ENCODE assay signal across 17 cellular contexts in genomic region chr1:205763979-205764378, GRCh38. TPM values are rescaled to one million over a fixed set of nuclear protein-coding genes. Genes with fewer than 3 reads are reported as not detected.
DNase-seq lines count a peak whose midpoint lies in the region; ATAC-seq, FAIRE-seq and TF ChIP-seq lines count a peak whose summit lies in the region.
"Had no signal": no experiment of that assay in that cellular context is flagged by ENCODE, and none has a peak within 500 bp of the region (broad histone marks: within the 10 kb centered on the region; RNA-seq: fewer than 3 reads in every experiment).

No MANE protein-coding gene starts in this region.

- no peaks in the 10 kb centered on the region for H3K27me3 Mint-ChIP-seq in activated T-cell treated with anti-CD3 and anti-CD28 coated beads, Interleukin-2, amount 50 U/mL, for 72 hours (ENCODE audit: low read depth)
- H3K27me3 Mint-ChIP-seq: CD4-positive, CD25-positive, alpha-beta regulatory T cell; IgD-negative memory B cell had no signal

- H3K9ac ChIP-seq in K562 (ENCODE audit: insufficient read depth in 1 of 2, low read depth in 2 of 2, low read length in 2 of 2), result no peak overlapping the region
- H3K9ac ChIP-seq: BLaER1 treated with 17β-estradiol and CSF1 and Interleukin-3, amounts not matched to agents 10 nM and 100 nM had no signal

- no peak overlapping the region for H3K4me3 Mint-ChIP-seq in activated T-cell treated with anti-CD3 and anti-CD28 coated beads, Interleukin-2, amount 50 U/mL, for 72 hours
- H3K4me3 Mint-ChIP-seq: CD4-positive, CD25-positive, alpha-beta regulatory T cell; HFFc6; IgD-negative memory B cell had no signal

- peak overlapping the region; percentile 68 for H3K27ac Mint-ChIP-seq in activated T-cell treated with anti-CD3 and anti-CD28 coated beads, Interleukin-2, amount 50 U/mL, for 72 hours
- H3K27ac Mint-ChIP-seq: HFFc6, IgD-negative memory B cell had no signal

- POLR2A ChIA-PET in K562 (lab: Yijun Ruan, JAX), result interaction anchor here (1.2 to 2.8 kb wide), 4 partner anchors 8 to 15 kb away, joined by 3 to 20 read pairs (median 6); partner anchors contain the start of gene RAB29

- TF ChIP-seq POLR2A in GM12891 (IDR thresholded peaks at IDR 0.05; ENCODE audit: low read depth, low read length) (no peak), K562 (conservative IDR thresholded peaks at IDR 0.05) (no peak)

- CTCF ChIA-PET in K562 (lab: Yijun Ruan, JAX; ENCODE audit: low intra/inter-chr PET ratio), result no interaction called here

- no peaks in the 10 kb centered on the region for H4K20me1 ChIP-seq in K562 (replicated peaks; ENCODE audit: control insufficient read depth, insufficient read depth, low read length)
- H4K20me1 ChIP-seq: BLaER1 treated with 17β-estradiol and CSF1 and Interleukin-3, amounts not matched to agents 10 nM and 100 nM had no signal

- no peak overlapping the region for H3K4me2 ChIP-seq in K562 (ENCODE audit: insufficient read depth, low read length)
- H3K4me2 ChIP-seq: BLaER1 treated with 17β-estradiol and CSF1 and Interleukin-3, amounts not matched to agents 10 nM and 100 nM had no signal

- H2AFZ ChIP-seq in K562 (ENCODE audit: low read depth, low read length), result no peak overlapping the region

- in situ Hi-C loops in K562 (cut with MboI), result no loop called here

- H3K4me3 ChIP-seq in K562, result no peak overlapping the region
- H3K4me3 ChIP-seq: BLaER1 treated with 17β-estradiol and CSF1 and Interleukin-3, amounts not matched to agents 10 nM and 100 nM had no signal

- H3K4me1 ChIP-seq in K562 (replicated peaks in 1 of 2; ENCODE audit: control insufficient read depth in 2 of 2, insufficient read depth in 2 of 2, low read length in 2 of 2), result no peaks in the 10 kb centered on the region; a peak in 1 of 5 replicates
- H3K4me1 ChIP-seq: BLaER1 treated with 17β-estradiol and CSF1 and Interleukin-3, amounts not matched to agents 10 nM and 100 nM had no signal

- no peaks in the 10 kb centered on the region for H3K36me3 ChIP-seq in K562 (ENCODE audit: control insufficient read depth, insufficient read depth, low read length)

- H3K9me3 ChIP-seq in K562 (replicated peaks; ENCODE audit: control insufficient read depth, insufficient read depth, low read depth, low read length), result no peaks in the 10 kb centered on the region
- H3K9me3 ChIP-seq: BLaER1 treated with 17β-estradiol and CSF1 and Interleukin-3, amounts not matched to agents 10 nM and 100 nM had no signal

- no peak for TF ChIP-seq CTCF in K562 (IDR thresholded peaks at IDR 0.05 in 2 of 3, conservative IDR thresholded peaks at IDR 0.05 in 1 of 3; ENCODE audit: insufficient read depth in 2 of 3, low read depth in 1 of 3, low read length in 3 of 3)

- DNase-seq in activated T-cell treated with anti-CD3 and anti-CD28 coated beads, Interleukin-2, amount 50 U/mL, for 72 hours, result no peak
- DNase-seq in activated T-cell treated with anti-CD3 and anti-CD28 coated beads, Interleukin-2, amount 50 U/mL, for 48 hours, result no peak
- DNase-seq in GM12891 (ENCODE audit: insufficient read length, low spot score) (no peak), K562 (ENCODE audit: extremely low read depth in 1 of 4, low spot score in 3 of 4) (no peak), cerebellar nuclear complex (lab: John Stamatoyannopoulos, UW) (no peak)
- DNase-seq in activated CD8-positive, alpha-beta memory T cell treated with anti-CD3 and anti-CD28 coated beads for 24 hours, result no peak
- no peak for DNase-seq in NK-92 treated with Interleukin-12 subunit alpha and Interleukin-12 subunit beta, amount 100 ng/mL, for 24 hours (lab: John Stamatoyannopoulos, UW)
- DNase-seq: ACHN; CD4-positive, CD25-positive, alpha-beta regulatory T cell; DMS53; GF-D8; HCEC 1CT; HFFc6 had no signal

- no peaks in the 10 kb centered on the region for H3K79me2 ChIP-seq in K562 (ENCODE audit: control insufficient read depth, insufficient read depth, low read length)

- no peak for TF ChIP-seq EP300 in K562 (IDR thresholded peaks at IDR 0.05; ENCODE audit: low read length)

- peak; percentile 58 to 64 for ATAC-seq in activated T-cell treated with anti-CD3 and anti-CD28 coated beads, Interleukin-2, amount 50 U/mL, for 72 hours (replicated peaks in 1 of 2)
- ATAC-seq in K562, result no peak

- no peak overlapping the region for H3K27ac ChIP-seq in K562 (ENCODE audit: extremely low read depth, low read depth, low read length)
- H3K27ac ChIP-seq: BLaER1 treated with 17β-estradiol and CSF1 and Interleukin-3, amounts not matched to agents 10 nM and 100 nM had no signal

- H3K4me1 Mint-ChIP-seq in activated T-cell treated with anti-CD3 and anti-CD28 coated beads, Interleukin-2, amount 50 U/mL, for 72 hours (ENCODE audit: low read depth), result peaks cover 26% of the 10 kb centered on the region

- no peaks in the 10 kb centered on the region for H3K9me3 Mint-ChIP-seq in activated T-cell treated with anti-CD3 and anti-CD28 coated beads, Interleukin-2, amount 50 U/mL, for 72 hours
- H3K9me3 Mint-ChIP-seq: CD4-positive, CD25-positive, alpha-beta regulatory T cell; HFFc6; IgD-negative memory B cell had no signal

- H3K27me3 ChIP-seq in K562 (ENCODE audit: control insufficient read depth in 2 of 2, insufficient read depth in 2 of 2, low read length in 2 of 2), result no peaks in the 10 kb centered on the region
- H3K27me3 ChIP-seq: BLaER1 treated with 17β-estradiol and CSF1 and Interleukin-3, amounts not matched to agents 10 nM and 100 nM had no signal

- peaks cover under 1 to 6% of the 10 kb centered on the region in 2 donors for H3K36me3 Mint-ChIP-seq in activated T-cell treated with anti-CD3 and anti-CD28 coated beads, Interleukin-2, amount 50 U/mL, for 72 hours (ENCODE audit: insufficient read depth in 2 of 2)

- no TSS peak for BruUV-seq in K562 (replicated peaks; lab: Mats Ljungman, UMichigan)

- no peaks in the 10 kb centered on the region for H3K9me1 ChIP-seq in K562 (ENCODE audit: control insufficient read depth, insufficient read depth, low read length)

- FAIRE-seq in GM12891 (lab: Jason Lieb, UNC) (peak; percentile 51), K562 (lab: Jason Lieb, UNC) (no peak)
- FAIRE-seq: GM12892, GM19239 had no signal

- no peak for TF ChIP-seq RAD21 in K562 (CRISPR knock-in tag; conservative IDR thresholded peaks at IDR 0.05 in 1 of 2, IDR thresholded peaks at IDR 0.05 in 1 of 2)

- intact Hi-C loops in K562 (cut with micrococcal nuclease), result no loop called here

RNA-seq across cellular contexts. Expression of gene RAB29, which starts 11.3 kb away (rescaled TPM):
- 10 to 100 TPM; 41.5 to 60.5 TPM for total RNA-seq in activated T-cell treated with anti-CD3 and anti-CD28 coated beads, Interleukin-2, amount 50 U/mL, for 72 hours
- polyA plus RNA-seq in GM12891 (2012; ENCODE audit: low read depth, missing spikeins), result 5.3 TPM
- 9.7 and 12.5 TPM in 2 replicates for total RNA-seq in K562 (2011; cell fraction: chromatin; rRNA removed; ENCODE audit: low replicate concordance)
- 7.2 and 7.7 TPM in 2 replicates for total RNA-seq in K562 (2011; cell fraction: nucleolus; rRNA removed)
- total RNA-seq in K562 (2011; cell fraction: nucleoplasm; rRNA removed), result 8.9 and 11.8 TPM in 2 replicates
- total RNA-seq in K562 (2014; rRNA removed) (6.9 and 7.7 TPM in 2 replicates), K562 (2014; rRNA removed; fragmentation: Illumina TruSeq; extraction: Trizol) (8.5 and 10.2 TPM in 2 replicates), K562 (2015; rRNA removed; fragmentation: Illumina TruSeq; extraction: Trizol) (9.9 and 11.5 TPM in 2 replicates), K562 (2021) (7.8 and 8.0 TPM in 2 replicates)
- polyA plus RNA-seq in K562 (2011; rRNA removed) (9.9 and 17.6 TPM in 2 replicates), K562 (2014; fragmentation: Illumina TruSeq; extraction: Trizol) (11.1 and 13.9 TPM in 2 replicates), K562 (2014; fragmentation: Nextera tagmentation; extraction: Ambion mirVana) (1 to 10 TPM; 6.3 to 7.5 TPM), K562 (2014; rRNA removed) (7.2 and 10.8 TPM in 2 replicates)
- polyA plus RNA-seq in K562 (2011; cell fraction: cytosol; rRNA removed), result 11.0 and 14.5 TPM in 2 replicates
- polyA plus RNA-seq in K562 (2011; cell fraction: nucleus; rRNA removed), result 7.4 and 13.4 TPM in 2 replicates
- polyA plus RNA-seq in K562 (2012), result 11.1 and 11.3 TPM in 2 replicates
- polyA minus RNA-seq in K562 (2011; rRNA and poly(A)+ RNA removed), result 6.1 and 11.9 TPM in 2 replicates
- polyA minus RNA-seq in K562 (2011; cell fraction: cytosol; rRNA and poly(A)+ RNA removed), result 3.5 and 7.2 TPM in 2 replicates
- 4.1 and 4.8 TPM in 2 replicates for polyA minus RNA-seq in K562 (2011; cell fraction: nucleus; rRNA and poly(A)+ RNA removed)

RNA-seq across cellular contexts. Expression of gene NUCKS1, which starts 14.0 kb away (rescaled TPM):
- 100 to 1,000 TPM; 192 to 257 TPM for total RNA-seq in activated T-cell treated with anti-CD3 and anti-CD28 coated beads, Interleukin-2, amount 50 U/mL, for 72 hours
- 35.9 TPM for polyA plus RNA-seq in GM12891 (2012; ENCODE audit: low read depth, missing spikeins)
- total RNA-seq in K562 (2011; cell fraction: chromatin; rRNA removed; ENCODE audit: low replicate concordance), result 27.6 and 204 TPM in 2 replicates
- 10.8 and 27.2 TPM in 2 replicates for total RNA-seq in K562 (2011; cell fraction: nucleolus; rRNA removed)
- total RNA-seq in K562 (2011; cell fraction: nucleoplasm; rRNA removed), result 57.1 and 92.6 TPM in 2 replicates
- total RNA-seq in K562 (2014; rRNA removed) (81.9 and 87.5 TPM in 2 replicates), K562 (2014; rRNA removed; fragmentation: Illumina TruSeq; extraction: Trizol) (232 and 280 TPM in 2 replicates), K562 (2015; rRNA removed; fragmentation: Illumina TruSeq; extraction: Trizol) (236 and 244 TPM in 2 replicates), K562 (2021) (201 and 216 TPM in 2 replicates)
- polyA plus RNA-seq in K562 (2011; rRNA removed) (117 and 149 TPM in 2 replicates), K562 (2014; fragmentation: Illumina TruSeq; extraction: Trizol) (167 and 177 TPM in 2 replicates), K562 (2014; fragmentation: Nextera tagmentation; extraction: Ambion mirVana) (10 to 100 TPM; 66.7 to 83.4 TPM), K562 (2014; rRNA removed) (94.4 and 95.1 TPM in 2 replicates)
- polyA plus RNA-seq in K562 (2011; cell fraction: cytosol; rRNA removed), result 32.1 and 83.7 TPM in 2 replicates
- polyA plus RNA-seq in K562 (2011; cell fraction: nucleus; rRNA removed), result 19.9 and 37.5 TPM in 2 replicates
- 80.3 and 120 TPM in 2 replicates for polyA plus RNA-seq in K562 (2012)
- 303 and 322 TPM in 2 replicates for polyA minus RNA-seq in K562 (2011; rRNA and poly(A)+ RNA removed)
- 85.8 and 115 TPM in 2 replicates for polyA minus RNA-seq in K562 (2011; cell fraction: cytosol; rRNA and poly(A)+ RNA removed)
- 23.7 and 70.9 TPM in 2 replicates for polyA minus RNA-seq in K562 (2011; cell fraction: nucleus; rRNA and poly(A)+ RNA removed)

RNA-seq across cellular contexts. Expression of gene SLC41A1, which starts 49.0 kb away (rescaled TPM):
- 10 to 100 TPM; 23.0 to 23.7 TPM for total RNA-seq in activated T-cell treated with anti-CD3 and anti-CD28 coated beads, Interleukin-2, amount 50 U/mL, for 72 hours
- polyA plus RNA-seq in GM12891 (2012; ENCODE audit: low read depth, missing spikeins), result 0.05 TPM
- total RNA-seq in K562 (2011; cell fraction: chromatin; rRNA removed; ENCODE audit: low replicate concordance), result 37.1 and 52.9 TPM in 2 replicates
- 32.9 and 38.7 TPM in 2 replicates for total RNA-seq in K562 (2011; cell fraction: nucleolus; rRNA removed)
- total RNA-seq in K562 (2011; cell fraction: nucleoplasm; rRNA removed), result 41.1 and 61.4 TPM in 2 replicates
- 6.8 and 7.7 TPM in 2 replicates for total RNA-seq in K562 (2014; rRNA removed)
- total RNA-seq in K562 (2014; rRNA removed; fragmentation: Illumina TruSeq; extraction: Trizol), result 13.4 and 13.5 TPM in 2 replicates
- total RNA-seq in K562 (2015; rRNA removed; fragmentation: Illumina TruSeq; extraction: Trizol), result 8.0 and 8.4 TPM in 2 replicates
- total RNA-seq in K562 (2021), result 17.2 and 20.5 TPM in 2 replicates
- polyA plus RNA-seq in K562 (2011; rRNA removed), result 23.2 and 29.3 TPM in 2 replicates
- 21.8 and 23.3 TPM in 2 replicates for polyA plus RNA-seq in K562 (2011; cell fraction: cytosol; rRNA removed)
- polyA plus RNA-seq in K562 (2011; cell fraction: nucleus; rRNA removed), result 32.7 and 46.6 TPM in 2 replicates
- polyA plus RNA-seq in K562 (2012), result 10.0 and 11.9 TPM in 2 replicates
- polyA plus RNA-seq in K562 (2014; fragmentation: Illumina TruSeq; extraction: Trizol), result 21.0 and 26.8 TPM in 2 replicates
- 1 to 10 TPM; 4.1 to 5.5 TPM for polyA plus RNA-seq in K562 (2014; fragmentation: Nextera tagmentation; extraction: Ambion mirVana)
- 11.4 and 12.2 TPM in 2 replicates for polyA plus RNA-seq in K562 (2014; rRNA removed)
- 15.4 and 21.7 TPM in 2 replicates for polyA minus RNA-seq in K562 (2011; rRNA and poly(A)+ RNA removed)
- polyA minus RNA-seq in K562 (2011; cell fraction: cytosol; rRNA and poly(A)+ RNA removed), result 8.3 and 13.1 TPM in 2 replicates
- 9.1 and 9.7 TPM in 2 replicates for polyA minus RNA-seq in K562 (2011; cell fraction: nucleus; rRNA and poly(A)+ RNA removed)
